ENCODE assay signal across 24 cellular contexts in the genomic region with DNA sequence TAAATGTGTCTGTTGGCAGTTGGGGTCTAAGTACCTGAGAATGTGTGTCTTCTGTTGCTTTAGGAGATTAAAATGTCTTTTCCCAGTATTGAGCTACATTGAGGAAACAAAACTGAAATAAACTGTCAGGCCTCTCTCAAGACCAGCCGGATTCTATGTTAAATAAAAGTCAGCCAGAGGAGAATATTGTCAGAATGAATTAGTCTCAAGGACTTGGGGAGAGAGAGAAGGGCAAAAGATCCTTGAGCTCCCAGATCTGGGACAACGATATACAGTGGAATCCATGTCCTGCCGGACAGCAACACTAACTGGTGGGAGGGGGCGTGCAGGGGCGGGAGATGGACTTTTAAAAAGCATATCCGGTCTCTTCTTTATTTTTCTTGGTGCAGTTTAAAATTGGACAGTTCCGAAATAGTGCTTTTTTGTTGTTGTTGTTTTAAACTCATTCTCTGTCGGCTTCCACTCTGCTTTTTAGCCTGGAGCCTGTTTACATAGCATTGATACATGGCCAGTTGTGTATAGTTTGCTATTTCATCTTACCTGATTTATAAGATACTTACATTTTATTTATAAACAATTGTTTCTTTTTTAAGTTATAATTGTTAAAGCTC. TPM values are rescaled to one million over a fixed set of nuclear protein-coding genes. Genes with fewer than 3 reads are reported as not detected.
A peak's percentile ranks its signal among the peaks of the same experiment; 100 is the strongest.
DNase-seq lines count a peak whose midpoint lies in the region; ATAC-seq and TF ChIP-seq lines count a peak whose summit lies in the region.
"Had no signal": no experiment of that assay in that cellular context is flagged by ENCODE, and none has a peak within 500 bp of the region (broad histone marks: within the 10 kb centered on the region; RNA-seq: fewer than 3 reads in every experiment).

No MANE protein-coding gene starts in this region.

- peak overlapping the region; percentile 76 for H3K27ac Mint-ChIP-seq in stimulated activated naive B cell treated with anti-CD40 and anti-IgM and Interleukin-4, amounts not matched to agents 10 μg/mL and 1 μg/mL and 100 μg/mL, for 72 hours
- H3K27ac Mint-ChIP-seq in immature natural killer cell = no peak overlapping the region
- H3K27ac Mint-ChIP-seq: activated CD4-positive, alpha-beta T cell treated with anti-CD3 and anti-CD28 coated beads for 36 hours; CD8-positive, alpha-beta T cell; dendritic cell treated with granulocyte-macrophage colony-stimulating factor and Interleukin-4, amounts not matched to agents 40 ng/mL and 50 ng/mL, for 4 days; natural killer cell had no signal

- WGBS in SK-N-SH (ENCODE audit: low lambda C conversion rate) = 13% methylated on average over 8 of the region's 8 CpGs

- DNase-seq in SK-N-SH = no peak
- no peak for DNase-seq in coronary artery (ENCODE audit: low spot score)
- DNase-seq in stimulated activated naive B cell treated with anti-CD40 and anti-IgM and Interleukin-4, amounts not matched to agents 10 μg/mL and 1 μg/mL and 100 μg/mL, for 72 hours = no peak
- no peak for DNase-seq in DMS153 (lab: John Stamatoyannopoulos, UW)
- no peak for DNase-seq in ecto neural progenitor cell (ENCODE audit: low spot score)
- DNase-seq in immature natural killer cell = no peak
- DNase-seq: activated effector memory CD4-positive, alpha-beta T cell treated with Interleukin-2 at 50 U/mL for 16 hours; AML-193; CD8-positive, alpha-beta T cell; DMS53; GF-D8; midbrain; natural killer cell; NCI-H1048; NCI-H1930; stimulated activated CD8-positive, alpha-beta memory T cell treated with anti-CD3 and anti-CD28 coated beads, Interleukin-4, amount 100 ng/mL, for 48 hours had no signal

- 0 out of 2 replicates have a peak overlapping the region, but pooled peaks have one; percentile 68 for H3K4me2 ChIP-seq in SK-N-SH

- no peak overlapping the region for H3K9ac ChIP-seq in SK-N-SH
- no peak overlapping the region for H3K9ac ChIP-seq in HUES48 (ENCODE audit: low read depth, low read length)
- H3K9ac ChIP-seq: parathyroid adenoma had no signal

- peaks cover 4 to 6% of the 10 kb centered on the region in 2 donors for H3K36me3 Mint-ChIP-seq in stimulated activated naive B cell treated with anti-CD40 and anti-IgM and Interleukin-4, amounts not matched to agents 10 μg/mL and 1 μg/mL and 100 μg/mL, for 72 hours
- peaks cover 12 to 17% (median 16%) of the 10 kb centered on the region in 3 donors for H3K36me3 Mint-ChIP-seq in immature natural killer cell
- H3K36me3 Mint-ChIP-seq: CD8-positive, alpha-beta T cell had no signal

- H3K9me2 ChIP-seq in SK-N-SH = no peaks in the 10 kb centered on the region

- no peaks in the 10 kb centered on the region; a peak in 1 of 4 replicates for H3K4me1 ChIP-seq in SK-N-SH (ENCODE audit: control insufficient read depth in 1 of 2, insufficient read depth in 2 of 2, low read depth in 1 of 2, low read length in 1 of 2)
- peaks cover 17% of the 10 kb centered on the region for H3K4me1 ChIP-seq in HUES48 (ENCODE audit: control insufficient read depth, insufficient read depth, low read length)
- H3K4me1 ChIP-seq: parathyroid adenoma had no signal

- H3K4me3 ChIP-seq in SK-N-SH (ENCODE audit: low read depth in 2 of 2, low read length in 1 of 2) (no peak overlapping the region), HUES48 (ENCODE audit: low read depth, low read length) (0 out of 2 replicates have a peak overlapping the region, but pooled peaks have one; percentile 35), coronary artery (peak overlapping the region; percentile 69)

- peaks cover 70 to 83% of the 10 kb centered on the region in 2 donors for H3K27me3 Mint-ChIP-seq in stimulated activated naive B cell treated with anti-CD40 and anti-IgM and Interleukin-4, amounts not matched to agents 10 μg/mL and 1 μg/mL and 100 μg/mL, for 72 hours
- H3K27me3 Mint-ChIP-seq in immature natural killer cell (ENCODE audit: low read depth in 3 of 3) = peaks cover 20 to 34% (median 33%) of the 10 kb centered on the region in 3 donors

- ATAC-seq in SK-N-SH treated with all-trans-retinoic acid at 6 μM for 48 hours = no peak
- no peak for ATAC-seq in stimulated activated naive B cell treated with anti-CD40 and anti-IgM and Interleukin-4, amounts not matched to agents 10 μg/mL and 1 μg/mL and 100 μg/mL, for 72 hours (replicated peaks)
- ATAC-seq: activated CD4-positive, alpha-beta T cell treated with anti-CD3 and anti-CD28 coated beads for 36 hours; CD8-positive, alpha-beta T cell; HCT116; left lobe of liver; natural killer cell had no signal

- H4K20me1 ChIP-seq in SK-N-SH (ENCODE audit: insufficient read depth) = no peaks in the 10 kb centered on the region

- no peak overlapping the region for H2AFZ ChIP-seq in SK-N-SH (ENCODE audit: low read depth)
- H2AFZ ChIP-seq: parathyroid adenoma had no signal

- TF ChIP-seq CTCF in SK-N-SH (IDR thresholded peaks at IDR 0.05) = no peak
- TF ChIP-seq CTCF in coronary artery (IDR thresholded peaks at IDR 0.05) = no peak

- H3K27ac ChIP-seq in SK-N-SH (ENCODE audit: low read depth in 2 of 2, low read length in 1 of 2) = no peak overlapping the region
- H3K27ac ChIP-seq in HUES48 (ENCODE audit: low read depth, low read length) = no peak overlapping the region
- H3K27ac ChIP-seq in coronary artery = peak overlapping the region; percentile 83 to 91
- H3K27ac ChIP-seq: 22Rv1, parathyroid adenoma had no signal

- H3K27me3 ChIP-seq in SK-N-SH (ENCODE audit: insufficient read depth) (peaks cover 61% of the 10 kb centered on the region), HUES48 (ENCODE audit: control insufficient read depth, insufficient read depth, low read length) (peaks cover 99% of the 10 kb centered on the region)

- H3K79me2 ChIP-seq in SK-N-SH (ENCODE audit: insufficient read depth) = peaks cover under 1% of the 10 kb centered on the region; the same call in 1 of the 2 replicates
- H3K79me2 ChIP-seq: parathyroid adenoma had no signal

- H3K9me3 ChIP-seq in SK-N-SH (no peaks in the 10 kb centered on the region), HUES48 (ENCODE audit: control insufficient read depth, insufficient read depth, low read length) (no peaks in the 10 kb centered on the region)

- no peaks in the 10 kb centered on the region for H3K36me3 ChIP-seq in SK-N-SH (replicated peaks in 1 of 2; ENCODE audit: control insufficient read depth in 1 of 2, insufficient read depth in 2 of 2, low read length in 1 of 2)
- H3K36me3 ChIP-seq in HUES48 (ENCODE audit: control insufficient read depth, insufficient read depth, low read length) = no peaks in the 10 kb centered on the region

- peaks cover 0 to 3% of the 10 kb centered on the region in 2 donors for H3K9me3 Mint-ChIP-seq in stimulated activated naive B cell treated with anti-CD40 and anti-IgM and Interleukin-4, amounts not matched to agents 10 μg/mL and 1 μg/mL and 100 μg/mL, for 72 hours
- peaks cover 11 to 64% (median 25%) of the 10 kb centered on the region in 6 donors for H3K9me3 Mint-ChIP-seq in immature natural killer cell
- H3K9me3 Mint-ChIP-seq: CD8-positive, alpha-beta T cell; dendritic cell treated with granulocyte-macrophage colony-stimulating factor and Interleukin-4, amounts not matched to agents 40 ng/mL and 50 ng/mL, for 4 days had no signal

- no peak for TF ChIP-seq RAD21 in SK-N-SH (IDR thresholded peaks at IDR 0.05; ENCODE audit: low read length)

- no peak for TF ChIP-seq EP300 in SK-N-SH (IDR thresholded peaks at IDR 0.05; ENCODE audit: borderline replicate concordance in 1 of 2, low read depth in 1 of 2, low read length in 1 of 2)

- CTCF ChIA-PET in SK-N-SH (lab: Yijun Ruan, JAX) = no interaction called here

- H3K4me1 Mint-ChIP-seq in stimulated activated naive B cell treated with anti-CD40 and anti-IgM and Interleukin-4, amounts not matched to agents 10 μg/mL and 1 μg/mL and 100 μg/mL, for 72 hours = peaks cover 12 to 20% of the 10 kb centered on the region in 2 donors
- H3K4me1 Mint-ChIP-seq in immature natural killer cell = no peaks in the 10 kb centered on the region
- H3K4me1 Mint-ChIP-seq: natural killer cell had no signal

- peaks cover 17% of the 10 kb centered on the region for H3F3A ChIP-seq in SK-N-SH (replicated peaks; ENCODE audit: insufficient read depth)

- POLR2A ChIA-PET in SK-N-SH (lab: Yijun Ruan, JAX) = no interaction called here

- no peak overlapping the region for H3K4me3 Mint-ChIP-seq in stimulated activated naive B cell treated with anti-CD40 and anti-IgM and Interleukin-4, amounts not matched to agents 10 μg/mL and 1 μg/mL and 100 μg/mL, for 72 hours
- no peak overlapping the region for H3K4me3 Mint-ChIP-seq in immature natural killer cell
- H3K4me3 Mint-ChIP-seq: activated CD4-positive, alpha-beta T cell treated with anti-CD3 and anti-CD28 coated beads for 36 hours; CD8-positive, alpha-beta T cell; dendritic cell treated with granulocyte-macrophage colony-stimulating factor and Interleukin-4, amounts not matched to agents 40 ng/mL and 50 ng/mL, for 4 days; natural killer cell had no signal

TF ChIP-seq in SK-N-SH, 30 proteins besides CTCF, POLR2A, EP300 and RAD21:
- TF ChIP-seq FOXJ3 (CRISPR knock-in tag; IDR thresholded peaks at IDR 0.05) (no peak), ELF1 (IDR thresholded peaks at IDR 0.05) (no peak)

TF ChIP-seq in SK-N-SH treated with all-trans-retinoic acid at 6 μM for 48 hours, 23 proteins besides CTCF, POLR2A, EP300 and RAD21 (continues in another document):
- no peak for TF ChIP-seq SNAI2 (CRISPR knock-in tag; IDR thresholded peaks at IDR 0.05)
- TF ChIP-seq ZNF565 (CRISPR knock-in tag; conservative IDR thresholded peaks at IDR 0.05; ENCODE audit: low read depth) = no peak
- TF ChIP-seq, protein P1, sequence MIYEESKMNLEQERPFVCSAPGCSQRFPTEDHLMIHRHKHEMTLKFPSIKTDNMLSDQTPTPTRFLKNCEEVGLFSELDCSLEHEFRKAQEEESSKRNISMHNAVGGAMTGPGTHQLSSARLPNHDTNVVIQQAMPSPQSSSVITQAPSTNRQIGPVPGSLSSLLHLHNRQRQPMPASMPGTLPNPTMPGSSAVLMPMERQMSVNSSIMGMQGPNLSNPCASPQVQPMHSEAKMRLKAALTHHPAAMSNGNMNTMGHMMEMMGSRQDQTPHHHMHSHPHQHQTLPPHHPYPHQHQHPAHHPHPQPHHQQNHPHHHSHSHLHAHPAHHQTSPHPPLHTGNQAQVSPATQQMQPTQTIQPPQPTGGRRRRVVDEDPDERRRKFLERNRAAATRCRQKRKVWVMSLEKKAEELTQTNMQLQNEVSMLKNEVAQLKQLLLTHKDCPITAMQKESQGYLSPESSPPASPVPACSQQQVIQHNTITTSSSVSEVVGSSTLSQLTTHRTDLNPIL (CRISPR knock-in tag; IDR thresholded peaks at IDR 0.05; ENCODE audit: low read depth) = no peak

RNA-seq across cellular contexts. Expression of gene TBX18, which starts 3.3 kb away (rescaled TPM):
- polyA plus RNA-seq in SK-N-SH (2012; rRNA removed) (19.3 and 29.8 TPM in 2 replicates), immature natural killer cell (not detected)
- polyA plus RNA-seq in SK-N-SH (2012; cell fraction: cytosol; rRNA removed) = 13.8 and 23.5 TPM in 2 replicates
- 19.5 and 52.3 TPM in 2 replicates for polyA plus RNA-seq in SK-N-SH (2012; cell fraction: nucleus; rRNA removed)

Comparison
In these comparisons a context has a peak if more than half of its experiments do, and no peak if none do; other contexts are left out.
1. H3K27ac ChIP-seq: peak in coronary artery (2 of 2); none in SK-N-SH (0 of 2) and HUES48 (single experiment).
2. H3K4me3 ChIP-seq: peak in HUES48 (single experiment) and coronary artery (single experiment); none in SK-N-SH (0 of 2).
3. RNA of gene TBX18, which starts 3.3 kb away (polyA plus RNA-seq): 13.8 to 52.3 TPM in SK-N-SH; not detected in immature natural killer cell; every median in the first group is over 10 times any median in the second.